ENCODE assay signal across 7 cellular contexts in the genomic region with DNA sequence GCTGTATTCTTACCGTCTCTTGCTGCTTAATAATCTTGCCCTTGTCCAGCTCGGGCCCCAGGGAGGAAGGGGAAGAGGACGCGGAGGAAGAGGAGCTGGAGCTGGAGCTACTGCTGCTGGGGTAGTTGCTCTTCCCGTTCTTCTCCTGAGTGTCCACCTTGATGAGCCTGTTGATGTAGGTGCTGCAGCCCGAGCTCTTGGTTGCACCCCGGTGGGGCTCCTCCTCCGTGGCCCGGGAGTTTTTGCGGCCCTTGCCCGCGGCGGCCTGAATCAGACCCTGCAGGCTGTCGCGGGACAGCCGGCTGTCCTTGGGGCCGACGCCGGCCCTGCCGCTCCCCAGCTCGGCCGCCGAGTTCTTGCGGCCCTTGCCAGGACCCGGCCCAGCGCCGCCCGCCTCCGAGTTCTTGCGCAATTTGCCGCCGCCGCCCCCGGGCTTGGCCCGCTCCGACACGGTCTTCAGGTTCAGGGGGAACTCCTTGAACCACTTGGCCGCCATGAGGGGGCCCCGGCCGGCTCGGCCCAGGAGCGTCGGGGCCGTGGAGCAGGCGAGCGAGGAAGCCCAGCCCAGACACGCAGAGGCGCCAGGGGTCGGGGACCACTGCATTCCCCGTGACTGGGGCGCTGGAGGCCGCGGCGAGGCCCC. TPM values are rescaled to one million over a fixed set of nuclear protein-coding genes. Genes with fewer than 3 reads are reported as not detected.
A peak's percentile ranks its signal among the peaks of the same experiment; 100 is the strongest.
DNase-seq lines count a peak whose midpoint lies in the region; ATAC-seq, FAIRE-seq and TF ChIP-seq lines count a peak whose summit lies in the region.

No MANE protein-coding gene starts in this region.

- ATAC-seq in GM12878: no peak

- DNase-seq in HAP-1 (ENCODE audit: low spot score in 2 of 2): peak in 1 of 2 experiments; percentile 22
- no peak for DNase-seq in GM12878 (ENCODE audit: low read depth, low spot score)
- DNase-seq in left kidney (ENCODE audit: low read depth, low spot score): peak; percentile 39
- peak; percentile 73 for DNase-seq in spleen
- DNase-seq in foreskin melanocyte: no peak
- DNase-seq in epidermal melanocyte (ENCODE audit: insufficient read length, low spot score): no peak
- DNase-seq in NCI-H1092 treated with DMSO at 0.1 percent for 48 hours (lab: John Stamatoyannopoulos, UW): no peak

- TF ChIP-seq EP300 in GM12878 (IDR thresholded peaks at IDR 0.05; ENCODE audit: borderline replicate concordance in 1 of 2, control insufficient read depth in 1 of 2, low read depth in 2 of 2, low read length in 2 of 2): no peak

- H3K4me1 ChIP-seq in HAP-1 (no peaks in the 10 kb centered on the region), GM12878 (ENCODE audit: control insufficient read depth, insufficient read depth, low read length) (peaks cover 10% of the 10 kb centered on the region; the same call in 1 of the 2 replicates), spleen (peaks cover 10 to 64% (median 33%) of the 10 kb centered on the region in 6 donors)

- intact Hi-C loops in GM12878 (cut with micrococcal nuclease; ENCODE audit: unreplicated experiment) (no loop called here), spleen (cut with DNase I; ENCODE audit: low total_unique reads) (no loop called here)

- RAD21 ChIA-PET in GM12878 (lab: Charles Lee; ENCODE audit: unreplicated experiment): no interaction called here

- no TSS peak for BruUV-seq in GM12878 (replicated peaks; lab: Mats Ljungman, UMichigan)

- no peak overlapping the region for H3K9ac ChIP-seq in GM12878 (ENCODE audit: control insufficient read depth, insufficient read depth, low read length)

- H3K9me3 ChIP-seq in HAP-1: no peaks in the 10 kb centered on the region
- H3K9me3 ChIP-seq in GM12878 (replicated peaks; ENCODE audit: control insufficient read depth, insufficient read depth, low read length): no peaks in the 10 kb centered on the region; the same call in 2 of the 3 replicates
- H3K9me3 ChIP-seq in spleen: peaks cover 0 to 15% (median 0%) of the 10 kb centered on the region in 8 donors

- SMC1A ChIA-PET in GM12878 (lab: Charles Lee; ENCODE audit: uncharacterized antibody, unreplicated experiment): interaction anchor here (1.1 kb wide), 1 partner anchor 9 kb away, joined by 3 read pairs; no protein-coding TSS in a partner anchor

- no peaks in the 10 kb centered on the region for H4K20me1 ChIP-seq in GM12878 (ENCODE audit: control insufficient read depth, insufficient read depth)

- no peaks in the 10 kb centered on the region for H3K79me2 ChIP-seq in GM12878 (ENCODE audit: control insufficient read depth, insufficient read depth, low read length)

- H3K36me3 ChIP-seq in HAP-1 (replicated peaks) (no peaks in the 10 kb centered on the region), GM12878 (ENCODE audit: control insufficient read depth in 2 of 2, insufficient read depth in 2 of 2, low read length in 1 of 2) (no peaks in the 10 kb centered on the region), spleen (peaks cover 0 to 6% (median 0%) of the 10 kb centered on the region in 6 donors)

- TF ChIP-seq CTCF in GM12878 (IDR thresholded peaks at IDR 0.05 in 2 of 3, conservative IDR thresholded peaks at IDR 0.05 in 1 of 3; ENCODE audit: control insufficient read depth in 2 of 3, extremely low read depth in 1 of 3, insufficient read depth in 1 of 3, low read depth in 3 of 3, low read length in 3 of 3) (no peak), spleen (IDR thresholded peaks at IDR 0.05 in 8 of 11, conservative IDR thresholded peaks at IDR 0.05 in 3 of 11) (peak in 1 of 11 experiments; percentile 9)

- in situ Hi-C loops in HAP-1 (cut with MboI; ENCODE audit: low sequenced_read_pairs) (no loop called here), GM12878 (cut with MboI) (no loop called here)

- peak overlapping the region; percentile 31; the same call in 1 of the 2 replicates for H3K4me2 ChIP-seq in GM12878 (ENCODE audit: control insufficient read depth, insufficient read depth)

- no peak overlapping the region; the same call in 1 of the 2 replicates for H2AFZ ChIP-seq in GM12878 (ENCODE audit: control insufficient read depth, low read depth, low read length)

- no peak for TF ChIP-seq RAD21 in GM12878 (IDR thresholded peaks at IDR 0.05; ENCODE audit: insufficient read depth, low read depth, low read length)

- no peak overlapping the region for H3K27ac ChIP-seq in GM12878 (ENCODE audit: control insufficient read depth, insufficient read depth)
- peak overlapping the region; percentile 67 to 90 (median 84) for H3K27ac ChIP-seq in spleen

- 27% methylated on average over 51 of the region's 54 CpGs for WGBS in GM12878 (ENCODE audit: insufficient coverage, insufficient replicate concordance, low lambda C conversion rate, missing lambda C conversion rate)
- WGBS in spleen, 5 donors: 5 to 27% (median 15%) methylated on average over 5 to 54 of the region's 54 CpGs

- peak overlapping the region; percentile 17 for H3K4me3 ChIP-seq in HAP-1
- no peak overlapping the region for H3K4me3 ChIP-seq in GM12878
- H3K4me3 ChIP-seq in spleen: peak overlapping the region; percentile 46 to 74 (median 52)

- peaks cover 33% of the 10 kb centered on the region for H3K27me3 ChIP-seq in HAP-1 (ENCODE audit: low read depth)
- H3K27me3 ChIP-seq in GM12878 (replicated peaks in 1 of 2; ENCODE audit: control insufficient read depth in 2 of 2, insufficient read depth in 2 of 2, low read length in 1 of 2): peaks cover 6 to 10% of the 10 kb centered on the region in 2 experiments
- H3K27me3 ChIP-seq in spleen (replicated peaks in 1 of 7): peaks cover 5 to 59% (median 32%) of the 10 kb centered on the region in 7 donors

- TF ChIP-seq POLR2A in GM12878 (IDR thresholded peaks at IDR 0.05; ENCODE audit: low read depth, low read length) (no peak), spleen (IDR thresholded peaks at IDR 0.05) (no peak)

- CTCF ChIA-PET in GM12878 (lab: Yijun Ruan, JAX): no interaction called here

- POLR2A ChIA-PET in GM12878 (lab: Charles Lee): no interaction called here

- no peak for FAIRE-seq in GM12878 (lab: Jason Lieb, UNC)

RNA-seq across cellular contexts. Expression of gene TDRD10, which starts 0.5 kb away (rescaled TPM):
- 0.31 and 1.0 TPM in 2 replicates for total RNA-seq in GM12878 (2013; cell fraction: nucleolus; rRNA removed)
- 0.05 TPM in 1 of 2 replicates, not detected in the other for total RNA-seq in GM12878 (2014; rRNA removed)
- not detected in 2 replicates for total RNA-seq in GM12878 (2014; rRNA removed; fragmentation: Illumina TruSeq; extraction: Trizol)
- total RNA-seq in GM12878 (2021): not detected in 2 replicates
- not detected for polyA plus RNA-seq in GM12878 (2011; ENCODE audit: low read depth)
- not detected in 2 replicates for polyA plus RNA-seq in GM12878 (2011; rRNA removed)
- polyA plus RNA-seq in GM12878 (2011; cell fraction: cytosol; rRNA removed): not detected in 2 replicates
- polyA plus RNA-seq in GM12878 (2011; cell fraction: nucleus; rRNA removed): 0.07 TPM in 1 of 2 replicates, not detected in the other
- 0.10 TPM in 1 of 2 replicates, not detected in the other for polyA plus RNA-seq in GM12878 (2012)
- polyA plus RNA-seq in GM12878 (2014; fragmentation: Illumina TruSeq; extraction: Trizol): not detected in 2 replicates
- polyA plus RNA-seq in GM12878 (2014; fragmentation: Nextera tagmentation; extraction: Ambion mirVana): not detected
- polyA plus RNA-seq in GM12878 (2014; rRNA removed): not detected in 2 replicates
- polyA plus RNA-seq in GM12878 (2016; fragmentation: Nextera tagmentation; extraction: Ambion mirVana): not detected
- polyA minus RNA-seq in GM12878 (2011; rRNA and poly(A)+ RNA removed): not detected in 2 replicates
- polyA minus RNA-seq in GM12878 (2011; cell fraction: cytosol; rRNA and poly(A)+ RNA removed): not detected in 2 replicates
- not detected in 2 replicates for polyA minus RNA-seq in GM12878 (2011; cell fraction: nucleus; rRNA and poly(A)+ RNA removed)
- 10 to 100 TPM in 2 of 7 donors, 1 to 10 TPM in 5; 2.4 to 14.0 (median 8.3) TPM for total RNA-seq in spleen
- polyA plus RNA-seq in spleen: 10 to 100 TPM in 2 of 3 donors, 1 to 10 TPM in 1; 4.9 to 12.8 (median 12.0) TPM

RNA-seq across cellular contexts. Expression of gene SHE, which starts 0.7 kb away (rescaled TPM):
- 1.9 and 2.2 TPM in 2 replicates for total RNA-seq in GM12878 (2013; cell fraction: nucleolus; rRNA removed)
- total RNA-seq in GM12878 (2014; rRNA removed) (under 0.01 and 0.05 TPM in 2 replicates), GM12878 (2014; rRNA removed; fragmentation: Illumina TruSeq; extraction: Trizol) (0.04 and 0.05 TPM in 2 replicates), GM12878 (2021) (0.05 TPM in 2 replicates), spleen (10 to 100 TPM; 25.0 to 54.7 (median 35.7) TPM)
- polyA plus RNA-seq in GM12878 (2011; ENCODE audit: low read depth): 0.05 TPM
- polyA plus RNA-seq in GM12878 (2011; rRNA removed) (not detected in 2 replicates), GM12878 (2014; fragmentation: Illumina TruSeq; extraction: Trizol) (0.03 TPM in 1 of 2 replicates, not detected in the other), GM12878 (2014; fragmentation: Nextera tagmentation; extraction: Ambion mirVana) (under 1 TPM; 0.02 TPM), GM12878 (2014; rRNA removed) (0.03 and 0.04 TPM in 2 replicates), GM12878 (2016; fragmentation: Nextera tagmentation; extraction: Ambion mirVana) (not detected), spleen (10 to 100 TPM in 2 of 3 donors, 1 to 10 TPM in 1; 8.2 to 20.5 (median 14.0) TPM)
- under 0.01 TPM in 1 of 2 replicates, not detected in the other for polyA plus RNA-seq in GM12878 (2011; cell fraction: cytosol; rRNA removed)
- not detected in 2 replicates for polyA plus RNA-seq in GM12878 (2011; cell fraction: nucleus; rRNA removed)
- 0.05 and 0.08 TPM in 2 replicates for polyA plus RNA-seq in GM12878 (2012)
- not detected in 2 replicates for polyA minus RNA-seq in GM12878 (2011; rRNA and poly(A)+ RNA removed)
- not detected in 2 replicates for polyA minus RNA-seq in GM12878 (2011; cell fraction: cytosol; rRNA and poly(A)+ RNA removed)
- polyA minus RNA-seq in GM12878 (2011; cell fraction: nucleus; rRNA and poly(A)+ RNA removed): not detected in 2 replicates

RNA-seq across cellular contexts. Expression of gene UBE2Q1, which starts 56.9 kb away (rescaled TPM):
- total RNA-seq in GM12878 (2013; cell fraction: nucleolus; rRNA removed): 23.0 and 26.0 TPM in 2 replicates
- 30.3 and 33.6 TPM in 2 replicates for total RNA-seq in GM12878 (2014; rRNA removed)
- total RNA-seq in GM12878 (2014; rRNA removed; fragmentation: Illumina TruSeq; extraction: Trizol): 34.8 and 40.0 TPM in 2 replicates
- 79.1 and 82.6 TPM in 2 replicates for total RNA-seq in GM12878 (2021)
- polyA plus RNA-seq in GM12878 (2011; ENCODE audit: low read depth): 151 TPM
- polyA plus RNA-seq in GM12878 (2011; rRNA removed): 23.5 and 25.1 TPM in 2 replicates
- polyA plus RNA-seq in GM12878 (2011; cell fraction: cytosol; rRNA removed): 14.7 and 17.2 TPM in 2 replicates
- 35.1 and 39.0 TPM in 2 replicates for polyA plus RNA-seq in GM12878 (2011; cell fraction: nucleus; rRNA removed)
- polyA plus RNA-seq in GM12878 (2012): 48.0 and 59.0 TPM in 2 replicates
- polyA plus RNA-seq in GM12878 (2014; fragmentation: Illumina TruSeq; extraction: Trizol): 63.9 and 75.3 TPM in 2 replicates
- polyA plus RNA-seq in GM12878 (2014; fragmentation: Nextera tagmentation; extraction: Ambion mirVana): 10 to 100 TPM; 11.0 to 20.3 TPM
- polyA plus RNA-seq in GM12878 (2014; rRNA removed): 24.7 and 27.0 TPM in 2 replicates
- polyA plus RNA-seq in GM12878 (2016; fragmentation: Nextera tagmentation; extraction: Ambion mirVana): 1 to 10 TPM; 3.9 to 4.3 TPM
- 16.3 and 17.7 TPM in 2 replicates for polyA minus RNA-seq in GM12878 (2011; rRNA and poly(A)+ RNA removed)
- 14.3 and 20.0 TPM in 2 replicates for polyA minus RNA-seq in GM12878 (2011; cell fraction: cytosol; rRNA and poly(A)+ RNA removed)
- 20.2 and 20.4 TPM in 2 replicates for polyA minus RNA-seq in GM12878 (2011; cell fraction: nucleus; rRNA and poly(A)+ RNA removed)
- 100 to 1,000 TPM in 2 of 7 donors, 10 to 100 TPM in 5; 45.0 to 119 (median 95.1) TPM for total RNA-seq in spleen
- 10 to 100 TPM; 25.8 to 40.3 (median 30.0) TPM for polyA plus RNA-seq in spleen

Comparison
In these comparisons a context has a peak if more than half of its experiments do, and no peak if none do; other contexts are left out.
1. DNase-seq: peak in left kidney (single experiment) and spleen (single experiment); none in GM12878 (single experiment), foreskin melanocyte (single experiment), epidermal melanocyte (single experiment) and NCI-H1092 treated with DMSO at 0.1 percent for 48 hours (single experiment).
2. RNA of gene SHE, which starts 0.7 kb away (total RNA-seq): 25.0 to 54.7 TPM in spleen; under 0.01 to 2.2 TPM in GM12878; every median in the first group is over 4 times any median in the second.